In genomic region chr7:69746383-69746782, GRCh38 we compare ENCODE assay signal across 18 cellular contexts.
DNase-seq lines count a peak whose midpoint lies in the region; ATAC-seq and TF ChIP-seq lines count a peak whose summit lies in the region.
"Had no signal": no experiment of that assay in that cellular context is flagged by ENCODE, and none has a peak within 500 bp of the region (broad histone marks: within the 10 kb centered on the region; RNA-seq: fewer than 3 reads in every experiment).

No MANE protein-coding gene starts in this region.

- H3F3A ChIP-seq in OCI-LY1 (ENCODE audit: insufficient read depth, low read length) = no peaks in the 10 kb centered on the region

- TF ChIP-seq POLR2A in breast epithelium (IDR thresholded peaks at IDR 0.05) (no peak), prostate gland (IDR thresholded peaks at IDR 0.05) (no peak)

- 68 to 87% methylated on average over 3 of the region's 3 CpGs for WGBS in lung, 2 donors
- WGBS in prostate gland = 93% methylated on average over 3 of the region's 3 CpGs

- no peak overlapping the region for H2AFZ ChIP-seq in OCI-LY1 (ENCODE audit: low read length)

- ATAC-seq in left lung = peak; percentile 85
- peak; percentile 40 for ATAC-seq in lung (ENCODE audit: insufficient read depth, low FRiP score)
- ATAC-seq: CD8-positive, alpha-beta T cell had no signal

- H3K9me2 ChIP-seq in OCI-LY1 (ENCODE audit: low read depth, low read length) = no peaks in the 10 kb centered on the region

- TF ChIP-seq CTCF in OCI-LY1 (IDR thresholded peaks at IDR 0.05; ENCODE audit: low read length) (no peak), left lung (IDR thresholded peaks at IDR 0.05) (no peak), lung (IDR thresholded peaks at IDR 0.05; ENCODE audit: control extremely low read depth, extremely low read depth) (no peak), breast epithelium (IDR thresholded peaks at IDR 0.05) (no peak), WERI-Rb-1 (IDR thresholded peaks at IDR 0.05; ENCODE audit: low read depth, low read length) (no peak), prostate gland (IDR thresholded peaks at IDR 0.05) (no peak)

- intact Hi-C loops in left lung (cut with DNase I) = no loop called here
- intact Hi-C loops in breast epithelium (cut with DNase I; ENCODE audit: low total_unique reads) = no loop called here
- intact Hi-C loops in prostate gland (cut with DNase I) = no loop called here

- H4K20me1 ChIP-seq in OCI-LY1 (ENCODE audit: insufficient read depth, low read length) = no peaks in the 10 kb centered on the region

- H3K27me3 ChIP-seq in OCI-LY1 (ENCODE audit: insufficient read depth, low read length) (no peaks in the 10 kb centered on the region), left lung (no peaks in the 10 kb centered on the region), lung (ENCODE audit: control insufficient read depth, insufficient read depth) (no peaks in the 10 kb centered on the region), breast epithelium (no peaks in the 10 kb centered on the region), WERI-Rb-1 (ENCODE audit: insufficient read depth, low read depth, severe bottlenecking) (no peaks in the 10 kb centered on the region), prostate gland (replicated peaks; ENCODE audit: insufficient read depth) (no peaks in the 10 kb centered on the region)
- H3K27me3 ChIP-seq: BE2C; BLaER1 treated with 17β-estradiol and CSF1 and Interleukin-3, amounts not matched to agents 10 nM and 100 nM had no signal

- H3K4me3 ChIP-seq in OCI-LY1 (ENCODE audit: low read depth, low read length, poor library complexity, severe bottlenecking) (no peak overlapping the region), left lung (no peak overlapping the region), lung (no peak overlapping the region), breast epithelium (no peak overlapping the region), WERI-Rb-1 (ENCODE audit: low read depth, low read length) (no peak overlapping the region), prostate gland (no peak overlapping the region)
- H3K4me3 ChIP-seq: BLaER1 treated with 17β-estradiol and CSF1 and Interleukin-3, amounts not matched to agents 10 nM and 100 nM had no signal

- H3K36me3 ChIP-seq in OCI-LY1 (ENCODE audit: insufficient read depth, low read length) (peaks cover 9% of the 10 kb centered on the region; the same call in 1 of the 2 replicates), left lung (no peaks in the 10 kb centered on the region), lung (ENCODE audit: control insufficient read depth in 2 of 2, insufficient read depth in 2 of 2, low read length in 2 of 2) (no peaks in the 10 kb centered on the region), breast epithelium (no peaks in the 10 kb centered on the region), WERI-Rb-1 (no peaks in the 10 kb centered on the region), prostate gland (no peaks in the 10 kb centered on the region)
- H3K36me3 ChIP-seq: BE2C had no signal

- peak overlapping the region; percentile 27; the same call in 1 of the 2 replicates for H3K4me2 ChIP-seq in OCI-LY1 (ENCODE audit: low read length)

- peaks cover 60% of the 10 kb centered on the region for H3K4me1 ChIP-seq in OCI-LY1 (ENCODE audit: insufficient read depth, low read length, severe bottlenecking)
- H3K4me1 ChIP-seq in left lung = no peaks in the 10 kb centered on the region
- H3K4me1 ChIP-seq in lung (ENCODE audit: control insufficient read depth in 2 of 2, insufficient read depth in 2 of 2, low read length in 2 of 2) = no peaks in the 10 kb centered on the region
- no peaks in the 10 kb centered on the region for H3K4me1 ChIP-seq in breast epithelium
- no peaks in the 10 kb centered on the region for H3K4me1 ChIP-seq in prostate gland (replicated peaks)

- DNase-seq in left lung = no peak
- DNase-seq in lung (ENCODE audit: low spot score) = no peak
- DNase-seq in breast epithelium (ENCODE audit: low spot score in 2 of 2) = no peak
- no peak for DNase-seq in stimulated activated CD4-positive, alpha-beta T cell treated with anti-CD3 and anti-CD28 coated beads, Interleukin-12 subunit alpha, Interleukin-12 subunit beta, amount 100 ng/mL, for 4 hours
- no peak for DNase-seq in WERI-Rb-1
- no peak for DNase-seq in prostate gland (ENCODE audit: low spot score)
- DNase-seq: 8988T; ACHN; BE2C; Caco-2; Calu3; CD4-positive, alpha-beta T cell; CD8-positive, alpha-beta T cell; DMS79 treated with DMSO at 0.1 percent for 48 hours; GF-D8 had no signal

- H3K27ac ChIP-seq in OCI-LY1 (ENCODE audit: low read depth, low read length, poor library complexity, severe bottlenecking) = peak overlapping the region; percentile 44
- H3K27ac ChIP-seq in left lung = no peak overlapping the region
- no peak overlapping the region for H3K27ac ChIP-seq in lung (ENCODE audit: low read depth in 1 of 2, low read length in 1 of 2)
- no peak overlapping the region for H3K27ac ChIP-seq in breast epithelium
- H3K27ac ChIP-seq in WERI-Rb-1 = no peak overlapping the region
- no peak overlapping the region for H3K27ac ChIP-seq in prostate gland
- H3K27ac ChIP-seq: C4-2B had no signal

- no peaks in the 10 kb centered on the region for H3K9me3 ChIP-seq in OCI-LY1 (ENCODE audit: low read length)
- H3K9me3 ChIP-seq in left lung = no peaks in the 10 kb centered on the region
- peaks cover 0 to 2% of the 10 kb centered on the region in 2 donors for H3K9me3 ChIP-seq in lung (ENCODE audit: control insufficient read depth in 2 of 2, insufficient read depth in 1 of 2, low read length in 1 of 2)
- no peaks in the 10 kb centered on the region for H3K9me3 ChIP-seq in breast epithelium
- no peaks in the 10 kb centered on the region for H3K9me3 ChIP-seq in WERI-Rb-1 (ENCODE audit: severe bottlenecking)
- no peaks in the 10 kb centered on the region for H3K9me3 ChIP-seq in prostate gland
- H3K9me3 ChIP-seq: BE2C, Caco-2 had no signal

- peaks cover 99% of the 10 kb centered on the region for H3K79me2 ChIP-seq in OCI-LY1 (ENCODE audit: insufficient read depth, low read length)

- H3K9ac ChIP-seq in OCI-LY1 (ENCODE audit: low read length) = no peak overlapping the region
- H3K9ac ChIP-seq: BLaER1 treated with 17β-estradiol and CSF1 and Interleukin-3, amounts not matched to agents 10 nM and 100 nM had no signal
